ENCODE assay signal across 8 cellular contexts in the genomic region with DNA sequence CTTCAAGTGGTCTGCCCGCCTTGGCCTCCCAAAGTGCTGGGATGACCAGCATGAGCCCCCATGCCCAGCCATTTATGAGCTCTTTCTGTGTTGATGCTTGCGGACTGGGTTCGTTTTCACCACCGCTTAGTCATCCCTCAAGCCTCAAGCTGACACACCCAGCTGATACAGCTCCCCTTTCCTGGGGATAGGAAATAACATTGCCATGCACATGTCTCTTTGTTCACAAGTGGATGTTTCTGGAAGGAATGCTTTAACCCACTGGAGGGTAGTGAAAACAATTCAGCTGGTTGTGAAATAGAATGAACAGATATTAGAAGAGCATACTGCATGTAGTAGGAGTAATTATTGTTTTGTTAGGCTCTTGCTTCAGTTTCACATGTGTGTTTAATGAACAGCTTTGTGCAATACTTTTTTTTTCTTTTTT. TPM values are rescaled to one million over a fixed set of nuclear protein-coding genes. Genes with fewer than 3 reads are reported as not detected.
A peak's percentile ranks its signal among the peaks of the same experiment; 100 is the strongest.
DNase-seq lines count a peak whose midpoint lies in the region; ATAC-seq, FAIRE-seq and TF ChIP-seq lines count a peak whose summit lies in the region.

No MANE protein-coding gene starts in this region.

- H3K4me1 ChIP-seq in astrocyte (ENCODE audit: insufficient read depth, low read length): peaks cover 25% of the 10 kb centered on the region

- peaks cover 2% of the 10 kb centered on the region for H3K9me3 Mint-ChIP-seq in astrocyte (ENCODE audit: unreplicated experiment)

- no peaks in the 10 kb centered on the region for H3K27me3 ChIP-seq in astrocyte (ENCODE audit: insufficient read depth, low read length)

- H3K27ac ChIP-seq in astrocyte (ENCODE audit: low read depth, low read length): peak overlapping the region; percentile 98

- intact Hi-C loops in head of caudate nucleus (cut with DNase I): no loop called here

- H4K20me1 ChIP-seq in astrocyte (ENCODE audit: insufficient read depth, low read length): no peaks in the 10 kb centered on the region

- DNase-seq in HUDEP-2 (lab: John Stamatoyannopoulos, UW; ENCODE audit: unreplicated experiment in 76 of 76) (peak in 47 of 76 experiments; percentile 5 to 62 (median 31)), astrocyte (ENCODE audit: low read depth) (peak; percentile 99), kidney tubule cell (ENCODE audit: low spot score) (peak; percentile 98), head of caudate nucleus (no peak), NCI-H2227 (lab: John Stamatoyannopoulos, UW; ENCODE audit: unreplicated experiment) (no peak), NCI-H2227 treated with DMSO at 0.1 percent for 48 hours (lab: John Stamatoyannopoulos, UW) (no peak)

- peak overlapping the region; percentile 98 for H3K27ac Mint-ChIP-seq in astrocyte (ENCODE audit: unreplicated experiment)

- peak overlapping the region; percentile 84 for H3K9ac ChIP-seq in astrocyte (ENCODE audit: low read length)

- H2AFZ ChIP-seq in astrocyte (ENCODE audit: low read depth, low read length): no peak overlapping the region

- no peaks in the 10 kb centered on the region for H3K9me3 ChIP-seq in astrocyte (ENCODE audit: insufficient read depth, low read depth, low read length)

- H3K36me3 Mint-ChIP-seq in astrocyte (ENCODE audit: low read depth, unreplicated experiment): no peaks in the 10 kb centered on the region

- peaks cover 37% of the 10 kb centered on the region for H3K4me1 Mint-ChIP-seq in astrocyte (ENCODE audit: low read depth, unreplicated experiment)

- H3K27me3 Mint-ChIP-seq in astrocyte (ENCODE audit: low read depth, unreplicated experiment): no peaks in the 10 kb centered on the region

- peak overlapping the region; percentile 8 for H3K4me3 ChIP-seq in astrocyte (ENCODE audit: insufficient read depth, low read depth, low read length)

- no peak for TF ChIP-seq CTCF in astrocyte (IDR thresholded peaks at IDR 0.05; ENCODE audit: insufficient read depth, low read depth, low read length)

- H3K79me2 ChIP-seq in astrocyte (ENCODE audit: insufficient read depth, low read length): no peaks in the 10 kb centered on the region

- peak; percentile 97 for FAIRE-seq in A204.1 (lab: Jason Lieb, UNC)
- FAIRE-seq in astrocyte (lab: Jason Lieb, UNC): peak; percentile 90

- H3K36me3 ChIP-seq in astrocyte (ENCODE audit: insufficient read depth, low read length): no peaks in the 10 kb centered on the region

- ATAC-seq in GM19397 (IDR thresholded peaks at IDR 0.05; ENCODE audit: unreplicated experiment): no peak

- no peak overlapping the region for H3K4me3 Mint-ChIP-seq in astrocyte (ENCODE audit: unreplicated experiment)

- peak overlapping the region; percentile 74 for H3K4me2 ChIP-seq in astrocyte (ENCODE audit: low read length)

RNA-seq across cellular contexts. Expression of a gene that starts 8.5 kb away (rescaled TPM):
- total RNA-seq in astrocyte: 2.1 and 2.5 TPM in 2 replicates

RNA-seq across cellular contexts. Expression of a gene that starts 10.2 kb away (rescaled TPM):
- total RNA-seq in astrocyte: not detected in 2 replicates

RNA-seq across cellular contexts. Expression of a gene that starts 20.0 kb away (rescaled TPM):
- total RNA-seq in astrocyte: 13.7 and 32.5 TPM in 2 replicates

Comparison
In these comparisons a context has a peak if more than half of its experiments do, and no peak if none do; other contexts are left out.
1. DNase-seq: peak in HUDEP-2 (47 of 76), astrocyte (single experiment) and kidney tubule cell (single experiment); none in head of caudate nucleus (0 of 42), NCI-H2227 (single experiment) and NCI-H2227 treated with DMSO at 0.1 percent for 48 hours (single experiment).